Comparison of ENCODE assay signal across 38 cellular contexts in the genomic region with DNA sequence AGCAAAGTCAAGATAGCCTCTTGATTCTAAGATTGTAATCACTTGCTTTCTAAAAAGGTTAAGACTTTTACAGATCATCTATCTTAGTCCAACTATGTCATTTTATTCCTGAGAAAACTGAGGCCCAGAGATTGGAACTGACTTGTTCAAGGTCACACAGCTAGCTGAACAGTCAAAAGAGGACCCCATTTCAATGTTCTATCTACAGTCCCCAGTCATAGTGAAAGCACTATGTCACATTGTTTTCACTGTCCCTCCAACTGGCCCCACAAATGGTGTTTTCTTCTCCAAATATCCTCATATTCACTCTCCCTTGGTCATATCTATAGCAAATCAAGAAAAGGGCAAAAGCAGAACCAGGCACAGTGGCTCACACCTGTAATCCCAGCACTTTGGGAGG.
"Had no signal": no experiment of that assay in that cellular context is flagged by ENCODE, and none has a peak within 500 bp of the region (broad histone marks: within the 10 kb centered on the region; RNA-seq: fewer than 3 reads in every experiment).

No MANE protein-coding gene starts in this region.

- H3K4me1 ChIP-seq: adrenal gland had no signal

- H3K4me3 Mint-ChIP-seq: activated B cell treated with CpG ODN at 0.5 μM for 24 hours; activated CD4-positive, alpha-beta memory T cell treated with anti-CD3 and anti-CD28 coated beads for 36 hours; activated CD4-positive, alpha-beta T cell treated with anti-CD3 and anti-CD28 coated beads, Interleukin-2, amount 10 ng/mL, durations not matched to agents 24 days and 14 days; activated CD8-positive, alpha-beta T cell treated with anti-CD3 and anti-CD28 coated beads for 36 hours; activated naive CD4-positive, alpha-beta T cell treated with anti-CD3 and anti-CD28 coated beads for 36 hours; activated naive CD8-positive, alpha-beta T cell treated with anti-CD3 and anti-CD28 coated beads for 36 hours; activated T-cell treated with anti-CD3 and anti-CD28 coated beads, Interleukin-2, amount 50 U/mL, for 4 hours; activated T-cell treated with anti-CD3 and anti-CD28 coated beads, Interleukin-2, amount 50 U/mL, for 72 hours; activated T-helper 1 cell treated with anti-CD3 and anti-CD28 coated beads, Interleukin-12 subunit alpha, Interleukin-12 subunit beta, Interleukin-2, Interleukin-4 antibody, amounts not matched to agents 30 ng/mL and 10 ng/mL and 1 ng/mL, durations not matched to agents 14 hours and 24 hours and 36 hours; activated T-helper 17 cell treated with anti-CD3 and anti-CD28 coated beads, Interleukin-2, amount 50 U/mL, for 72 hours; brain; central memory CD8-positive, alpha-beta T cell; T-helper 1 cell treated with Interleukin-12 subunit alpha and Interleukin-12 subunit beta and Interleukin-4 antibody, amounts not matched to agents 30 μg/mL and 1 μg/mL, for 36 hours; T-helper 2 cell treated with Interferon-gamma antibody and Interleukin-4, amounts not matched to agents 5 μg/mL and 100 μg/mL, for 36 hours had no signal

- H3K27me3 Mint-ChIP-seq: activated B cell treated with CpG ODN at 0.5 μM for 24 hours; activated CD4-positive, alpha-beta memory T cell treated with anti-CD3 and anti-CD28 coated beads for 36 hours; activated CD4-positive, alpha-beta T cell treated with anti-CD3 and anti-CD28 coated beads, Interleukin-2, amount 10 ng/mL, durations not matched to agents 24 days and 14 days; activated CD8-positive, alpha-beta T cell treated with anti-CD3 and anti-CD28 coated beads for 36 hours; activated naive CD8-positive, alpha-beta T cell treated with anti-CD3 and anti-CD28 coated beads for 36 hours; central memory CD8-positive, alpha-beta T cell had no signal

- DNase-seq: activated B cell treated with CpG ODN at 0.5 μM for 24 hours; activated CD4-positive, alpha-beta memory T cell treated with anti-CD3 and anti-CD28 coated beads for 36 hours; activated CD4-positive, alpha-beta T cell treated with anti-CD3 and anti-CD28 coated beads for 4 hours; activated CD4-positive, alpha-beta T cell treated with anti-CD3 and anti-CD28 coated beads, Interleukin-2, amount 10 ng/mL, durations not matched to agents 24 days and 14 days; activated CD4-positive, alpha-beta T cell treated with anti-CD3 and anti-CD28 coated beads, Interleukin-2, amount 50 U/mL, for 1 hour; activated CD4-positive, alpha-beta T cell treated with anti-CD3 and anti-CD28 coated beads, Interleukin-2, amount 50 U/mL, for 4 hours; activated CD4-positive, CD25-positive, alpha-beta regulatory T cell treated with anti-CD3 and anti-CD28 coated beads, Interleukin-2, amount 50 U/mL, for 72 hours; activated CD8-positive, alpha-beta memory T cell treated with anti-CD3 and anti-CD28 coated beads, Interleukin-2, amount 50 U/mL, for 4 hours; activated CD8-positive, alpha-beta T cell treated with anti-CD3 and anti-CD28 coated beads for 36 hours; activated effector memory CD4-positive, alpha-beta T cell treated with anti-CD3 and anti-CD28 coated beads, Interleukin-2, amount 50 U/mL, for 16 hours; activated gamma-delta T cell treated with Interleukin-2 at 50 U/mL for 16 hours; activated naive CD4-positive, alpha-beta T cell; activated naive CD4-positive, alpha-beta T cell treated with anti-CD3 and anti-CD28 coated beads for 36 hours; activated naive CD4-positive, alpha-beta T cell treated with anti-CD3 and anti-CD28 coated beads, Interleukin-2, amount 50 U/mL, for 16 hours; activated naive CD8-positive, alpha-beta T cell treated with anti-CD3 and anti-CD28 coated beads for 36 hours; activated T-cell treated with anti-CD3 and anti-CD28 coated beads for 4 hours; activated T-cell treated with anti-CD3 and anti-CD28 coated beads, Interleukin-2, amount 50 U/mL, for 1 hour; activated T-cell treated with anti-CD3 and anti-CD28 coated beads, Interleukin-2, amount 50 U/mL, for 4 hours; activated T-cell treated with anti-CD3 and anti-CD28 coated beads, Interleukin-2, amount 50 U/mL, for 72 hours; adrenal gland; amniotic stem cell; aorta; caudate nucleus; cerebellar nuclear complex; T-helper 1 cell; T-helper 2 cell; T-helper 9 cell had no signal

- H3K27me3 ChIP-seq: cardiac muscle cell had no signal

- H3K9me3 Mint-ChIP-seq: activated B cell treated with CpG ODN at 0.5 μM for 24 hours; activated CD4-positive, alpha-beta memory T cell treated with anti-CD3 and anti-CD28 coated beads for 36 hours; activated CD4-positive, alpha-beta T cell treated with anti-CD3 and anti-CD28 coated beads, Interleukin-2, amount 10 ng/mL, durations not matched to agents 24 days and 14 days; activated CD8-positive, alpha-beta T cell treated with anti-CD3 and anti-CD28 coated beads for 36 hours; activated naive CD4-positive, alpha-beta T cell treated with anti-CD3 and anti-CD28 coated beads for 36 hours; activated naive CD4-positive, alpha-beta T cell treated with anti-CD3 and anti-CD28 coated beads, Interleukin-2, amount 50 U/mL, for 72 hours; activated naive CD8-positive, alpha-beta T cell treated with anti-CD3 and anti-CD28 coated beads for 36 hours; activated T-cell treated with anti-CD3 and anti-CD28 coated beads, Interleukin-2, amount 50 U/mL, for 4 hours; activated T-cell treated with anti-CD3 and anti-CD28 coated beads, Interleukin-2, amount 50 U/mL, for 72 hours; activated T-helper 1 cell treated with anti-CD3 and anti-CD28 coated beads, Interleukin-12 subunit alpha, Interleukin-12 subunit beta, Interleukin-2, Interleukin-4 antibody, amounts not matched to agents 30 ng/mL and 10 ng/mL and 1 ng/mL, durations not matched to agents 14 hours and 24 hours and 36 hours; central memory CD8-positive, alpha-beta T cell; T-helper 1 cell treated with Interleukin-12 subunit alpha and Interleukin-12 subunit beta and Interleukin-4 antibody, amounts not matched to agents 30 μg/mL and 1 μg/mL, for 36 hours; T-helper 2 cell treated with Interferon-gamma antibody and Interleukin-4, amounts not matched to agents 5 μg/mL and 100 μg/mL, for 36 hours had no signal

- H3K36me3 Mint-ChIP-seq: activated CD4-positive, alpha-beta memory T cell treated with anti-CD3 and anti-CD28 coated beads for 36 hours; activated naive CD4-positive, alpha-beta T cell treated with anti-CD3 and anti-CD28 coated beads, Interleukin-2, amount 50 U/mL, for 72 hours; activated naive CD8-positive, alpha-beta T cell treated with anti-CD3 and anti-CD28 coated beads for 36 hours; brain had no signal

- H3K9me3 ChIP-seq: adrenal gland had no signal

- H3K27ac ChIP-seq: adrenal gland, cardiac muscle cell, VCaP had no signal

- H3K27ac Mint-ChIP-seq: activated B cell treated with CpG ODN at 0.5 μM for 24 hours; activated CD4-positive, alpha-beta memory T cell treated with anti-CD3 and anti-CD28 coated beads for 36 hours; activated CD4-positive, alpha-beta T cell treated with anti-CD3 and anti-CD28 coated beads, Interleukin-2, amount 10 ng/mL, durations not matched to agents 24 days and 14 days; activated CD8-positive, alpha-beta T cell treated with anti-CD3 and anti-CD28 coated beads for 36 hours; activated naive CD4-positive, alpha-beta T cell treated with anti-CD3 and anti-CD28 coated beads for 36 hours; activated naive CD4-positive, alpha-beta T cell treated with anti-CD3 and anti-CD28 coated beads, Interleukin-2, amount 50 U/mL, for 72 hours; activated naive CD8-positive, alpha-beta T cell treated with anti-CD3 and anti-CD28 coated beads for 36 hours; activated T-cell treated with anti-CD3 and anti-CD28 coated beads, Interleukin-2, amount 50 U/mL, for 72 hours; activated T-helper 1 cell treated with anti-CD3 and anti-CD28 coated beads, Interleukin-12 subunit alpha, Interleukin-12 subunit beta, Interleukin-2, Interleukin-4 antibody, amounts not matched to agents 30 ng/mL and 10 ng/mL and 1 ng/mL, durations not matched to agents 14 hours and 24 hours and 36 hours; activated T-helper 17 cell treated with anti-CD3 and anti-CD28 coated beads, Interleukin-2, amount 50 U/mL, for 72 hours; brain; T-helper 1 cell treated with Interleukin-12 subunit alpha and Interleukin-12 subunit beta and Interleukin-4 antibody, amounts not matched to agents 30 μg/mL and 1 μg/mL, for 36 hours; T-helper 2 cell treated with Interferon-gamma antibody and Interleukin-4, amounts not matched to agents 5 μg/mL and 100 μg/mL, for 36 hours had no signal

- H3K4me3 ChIP-seq: adrenal gland, cardiac muscle cell had no signal

- H3K4me1 Mint-ChIP-seq: activated B cell treated with CpG ODN at 0.5 μM for 24 hours; activated CD4-positive, alpha-beta T cell treated with anti-CD3 and anti-CD28 coated beads, Interleukin-2, amount 10 ng/mL, durations not matched to agents 24 days and 14 days; activated naive CD8-positive, alpha-beta T cell treated with anti-CD3 and anti-CD28 coated beads for 36 hours; activated T-helper 17 cell treated with anti-CD3 and anti-CD28 coated beads, Interleukin-2, amount 50 U/mL, for 72 hours; brain had no signal

- FAIRE-seq: bronchial epithelial cell, TTC549 had no signal

- ATAC-seq: activated CD8-positive, alpha-beta T cell treated with anti-CD3 and anti-CD28 coated beads for 36 hours; activated naive CD4-positive, alpha-beta T cell treated with anti-CD3 and anti-CD28 coated beads, Interleukin-2, amount 50 U/mL, for 72 hours; activated T-cell treated with anti-CD3 and anti-CD28 coated beads, Interleukin-2, amount 50 U/mL, for 4 hours; activated T-cell treated with anti-CD3 and anti-CD28 coated beads, Interleukin-2, amount 50 U/mL, for 72 hours; activated T-helper 17 cell treated with anti-CD3 and anti-CD28 coated beads, Interleukin-2, amount 50 U/mL, for 72 hours had no signal

- H3K36me3 ChIP-seq: adrenal gland, cardiac muscle cell had no signal
